8 cellular contexts compared by ENCODE assay signal in genomic region chr1:179025125-179025974, GRCh38. TPM values are rescaled to one million over a fixed set of nuclear protein-coding genes. Genes with fewer than 3 reads are reported as not detected.
DNase-seq lines count a peak whose midpoint lies in the region; ATAC-seq and TF ChIP-seq lines count a peak whose summit lies in the region.

Gene FAM20B, plus strand, starts transcription at chr1:179025894. Its CDS starts 17,954 bp downstream, at chr1:179043848.

- peak; percentile 83 for ATAC-seq in GM21825 (IDR thresholded peaks at IDR 0.05; ENCODE audit: unreplicated experiment)

- no peaks in the 10 kb centered on the region for H3K9me3 ChIP-seq in KOPT-K1 (ENCODE audit: insufficient read depth, low read length, poor library complexity, severe bottlenecking)
- H3K9me3 ChIP-seq in esophagus squamous epithelium: no peaks in the 10 kb centered on the region

- TF ChIP-seq POLR2A in esophagus squamous epithelium (IDR thresholded peaks at IDR 0.05): no peak

- H3K36me3 Mint-ChIP-seq in activated T-helper 1 cell treated with anti-CD3 and anti-CD28 coated beads, Interleukin-12 subunit alpha, Interleukin-12 subunit beta, Interleukin-2, Interleukin-4 antibody, amounts not matched to agents 30 ng/mL and 10 ng/mL and 1 ng/mL, durations not matched to agents 14 hours and 24 hours and 36 hours (ENCODE audit: low read depth): peaks cover 2% of the 10 kb centered on the region

- no peaks in the 10 kb centered on the region for H3K9me3 Mint-ChIP-seq in activated T-helper 1 cell treated with anti-CD3 and anti-CD28 coated beads, Interleukin-12 subunit alpha, Interleukin-12 subunit beta, Interleukin-2, Interleukin-4 antibody, amounts not matched to agents 30 ng/mL and 10 ng/mL and 1 ng/mL, durations not matched to agents 14 hours and 24 hours and 36 hours

- WGBS in esophagus squamous epithelium, 2 donors: 28 to 30% methylated on average over 30 to 32 of the region's 58 CpGs

- peak; percentile 98 for DNase-seq in DMS53 (lab: John Stamatoyannopoulos, UW)
- peak; percentile 91 for DNase-seq in RPMI7951 (ENCODE audit: low read depth)
- DNase-seq in activated T-helper 1 cell treated with anti-CD3 and anti-CD28 coated beads, Interleukin-12 subunit alpha, Interleukin-12 subunit beta, Interleukin-2, Interleukin-4 antibody, amounts not matched to agents 30 ng/mL and 10 ng/mL and 1 ng/mL, durations not matched to agents 14 hours and 24 hours and 36 hours (ENCODE audit: low spot score): peak; percentile 86
- DNase-seq in esophagus squamous epithelium (lab: John Stamatoyannopoulos, UW): peak; percentile 68
- peak; percentile 94 for DNase-seq in myocyte (ENCODE audit: low read depth)
- DNase-seq in stimulated activated CD8-positive, alpha-beta memory T cell treated with anti-CD3 and anti-CD28 coated beads, Interleukin-7, amount 100 ng/mL, for 24 hours (ENCODE audit: low read depth): peak; percentile 89

- H3K27me3 ChIP-seq in esophagus squamous epithelium: no peaks in the 10 kb centered on the region

- H3K4me3 Mint-ChIP-seq in activated T-helper 1 cell treated with anti-CD3 and anti-CD28 coated beads, Interleukin-12 subunit alpha, Interleukin-12 subunit beta, Interleukin-2, Interleukin-4 antibody, amounts not matched to agents 30 ng/mL and 10 ng/mL and 1 ng/mL, durations not matched to agents 14 hours and 24 hours and 36 hours: peak within 1 kb of the TSS; percentile 89

- peak within 1 kb of the TSS; percentile 72 to 99 (median 88) for H3K4me3 ChIP-seq in esophagus squamous epithelium

- intact Hi-C loops in activated T-helper 1 cell treated with anti-CD3 and anti-CD28 coated beads, Interleukin-12 subunit alpha, Interleukin-12 subunit beta, Interleukin-2, Interleukin-4 antibody, amounts not matched to agents 30 ng/mL and 10 ng/mL and 1 ng/mL, durations not matched to agents 14 hours and 24 hours and 36 hours (cut with micrococcal nuclease): loop anchor here (1.0 to 5.0 kb wide), 9 partner anchors 13 to 1997 kb away; partner anchors contain the start of genes CEP350, RALGPS2, SOAT1 and STX6
- intact Hi-C loops in esophagus squamous epithelium (cut with DNase I): no loop called here

- peak within 1 kb of the TSS; percentile 82 for H3K27ac Mint-ChIP-seq in activated T-helper 1 cell treated with anti-CD3 and anti-CD28 coated beads, Interleukin-12 subunit alpha, Interleukin-12 subunit beta, Interleukin-2, Interleukin-4 antibody, amounts not matched to agents 30 ng/mL and 10 ng/mL and 1 ng/mL, durations not matched to agents 14 hours and 24 hours and 36 hours

- TF ChIP-seq CTCF in esophagus squamous epithelium (IDR thresholded peaks at IDR 0.05): peak in 2 of 6 experiments; percentile 17 to 25

- H3K4me1 Mint-ChIP-seq in activated T-helper 1 cell treated with anti-CD3 and anti-CD28 coated beads, Interleukin-12 subunit alpha, Interleukin-12 subunit beta, Interleukin-2, Interleukin-4 antibody, amounts not matched to agents 30 ng/mL and 10 ng/mL and 1 ng/mL, durations not matched to agents 14 hours and 24 hours and 36 hours (ENCODE audit: low read depth): peaks cover 43% of the 10 kb centered on the region

- H3K4me1 ChIP-seq in esophagus squamous epithelium: peaks cover 0 to 47% (median 14%) of the 10 kb centered on the region in 3 donors

- H3K27ac ChIP-seq in KOPT-K1 (ENCODE audit: low read depth, low read length, poor library complexity, severe bottlenecking): peak within 1 kb of the TSS; percentile 91
- peak within 1 kb of the TSS; percentile 91 to 98 (median 96) for H3K27ac ChIP-seq in esophagus squamous epithelium

- H3K36me3 ChIP-seq in KOPT-K1 (ENCODE audit: insufficient read depth, low read length): no peaks in the 10 kb centered on the region
- H3K36me3 ChIP-seq in esophagus squamous epithelium: no peaks in the 10 kb centered on the region

- H3K27me3 Mint-ChIP-seq in activated T-helper 1 cell treated with anti-CD3 and anti-CD28 coated beads, Interleukin-12 subunit alpha, Interleukin-12 subunit beta, Interleukin-2, Interleukin-4 antibody, amounts not matched to agents 30 ng/mL and 10 ng/mL and 1 ng/mL, durations not matched to agents 14 hours and 24 hours and 36 hours (ENCODE audit: insufficient read depth): peaks cover 18% of the 10 kb centered on the region

RNA-seq across cellular contexts. Expression of gene FAM20B, which starts in this region (rescaled TPM):
- 20.1 and 24.2 TPM in 2 replicates for total RNA-seq in RPMI7951 (2014; rRNA removed; shearing (Covaris generic))
- total RNA-seq in activated T-helper 1 cell treated with anti-CD3 and anti-CD28 coated beads, Interleukin-12 subunit alpha, Interleukin-12 subunit beta, Interleukin-2, Interleukin-4 antibody, amounts not matched to agents 30 ng/mL and 10 ng/mL and 1 ng/mL, durations not matched to agents 14 hours and 24 hours and 36 hours: 36.6 and 39.2 TPM in 2 replicates
- total RNA-seq in esophagus squamous epithelium: 10 to 100 TPM; 16.3 to 27.3 (median 18.7) TPM
- 55.3 and 56.6 TPM in 2 replicates for total RNA-seq in myocyte
- 23.9 TPM for polyA plus RNA-seq in myocyte (2012)

Comparison
In these comparisons a context has a peak if more than half of its experiments do, and no peak if none do; other contexts are left out.
1. Peak in every context shown above with its lines: DNase-seq, ATAC-seq, H3K4me3 ChIP-seq and H3K27ac ChIP-seq.